Comparison of ENCODE assay signal across 16 cellular contexts in genomic region chr7:30149640-30150272, GRCh38. TPM values are rescaled to one million over a fixed set of nuclear protein-coding genes. Genes with fewer than 3 reads are reported as not detected.
DNase-seq lines count a peak whose midpoint lies in the region; ATAC-seq and TF ChIP-seq lines count a peak whose summit lies in the region.
"Had no signal": no experiment of that assay in that cellular context is flagged by ENCODE, and none has a peak within 500 bp of the region (broad histone marks: within the 10 kb centered on the region; RNA-seq: fewer than 3 reads in every experiment).

No MANE protein-coding gene starts in this region.

- H3K27ac Mint-ChIP-seq in stimulated activated naive CD8-positive, alpha-beta T cell treated with anti-CD3 and anti-CD28 coated beads, Interleukin-15, amount 100 ng/mL, for 72 hours, result peak overlapping the region in 1 of 2 donors; percentile 42
- H3K27ac Mint-ChIP-seq in activated naive CD8-positive, alpha-beta T cell treated with anti-CD3 and anti-CD28 coated beads for 36 hours, result no peak overlapping the region
- H3K27ac Mint-ChIP-seq: memory B cell had no signal

- no peak for DNase-seq in stimulated activated naive CD8-positive, alpha-beta T cell treated with anti-CD3 and anti-CD28 coated beads, Interleukin-15, amount 100 ng/mL, for 72 hours
- no peak for DNase-seq in stimulated activated naive CD8-positive, alpha-beta T cell treated with anti-CD3 and anti-CD28 coated beads, Interleukin-15, Interleukin-2, amounts not matched to agents 100 U/mL and 50 U/mL, for 24 hours
- DNase-seq in activated naive CD8-positive, alpha-beta T cell treated with anti-CD3 and anti-CD28 coated beads for 36 hours, result no peak
- DNase-seq in lower lobe of right lung, result no peak
- DNase-seq in HT-29 (ENCODE audit: low spot score), result no peak
- DNase-seq in uterus, result no peak
- DNase-seq in NK-92 treated with Interleukin-12 subunit alpha and Interleukin-12 subunit beta, amount 100 ng/mL, for 24 hours (lab: John Stamatoyannopoulos, UW), result no peak
- DNase-seq in NCI-H510A (lab: John Stamatoyannopoulos, UW), result no peak
- DNase-seq: DND-41; NCI-H1930; NCI-H446; SK-N-SH; stimulated activated CD4-positive, alpha-beta T cell treated with anti-CD3 and anti-CD28 coated beads, Interleukin-2, amount 100 ng/mL, for 48 hours had no signal

- no peaks in the 10 kb centered on the region for H3K4me1 Mint-ChIP-seq in stimulated activated naive CD8-positive, alpha-beta T cell treated with anti-CD3 and anti-CD28 coated beads, Interleukin-15, amount 100 ng/mL, for 72 hours
- H3K4me1 Mint-ChIP-seq in activated naive CD8-positive, alpha-beta T cell treated with anti-CD3 and anti-CD28 coated beads for 36 hours, result no peaks in the 10 kb centered on the region

- peak overlapping the region; percentile 73 for H3K27ac ChIP-seq in lower lobe of right lung
- no peak overlapping the region for H3K27ac ChIP-seq in uterus

- H3K27me3 ChIP-seq in lower lobe of right lung (ENCODE audit: low read depth), result no peaks in the 10 kb centered on the region
- no peaks in the 10 kb centered on the region for H3K27me3 ChIP-seq in uterus

- intact Hi-C loops in lower lobe of right lung (cut with DNase I), result no loop called here
- intact Hi-C loops in uterus (cut with DNase I; ENCODE audit: low total_unique reads), result no loop called here

- H3K4me3 Mint-ChIP-seq in stimulated activated naive CD8-positive, alpha-beta T cell treated with anti-CD3 and anti-CD28 coated beads, Interleukin-15, amount 100 ng/mL, for 72 hours, result no peak overlapping the region
- H3K4me3 Mint-ChIP-seq in activated naive CD8-positive, alpha-beta T cell treated with anti-CD3 and anti-CD28 coated beads for 36 hours, result peak overlapping the region; percentile 52

- TF ChIP-seq POLR2A in uterus (IDR thresholded peaks at IDR 0.05), result no peak

- H3K4me1 ChIP-seq in lower lobe of right lung (peaks cover 14% of the 10 kb centered on the region), uterus (no peaks in the 10 kb centered on the region)

- H3K9me3 Mint-ChIP-seq in stimulated activated naive CD8-positive, alpha-beta T cell treated with anti-CD3 and anti-CD28 coated beads, Interleukin-15, amount 100 ng/mL, for 72 hours, result no peaks in the 10 kb centered on the region
- H3K9me3 Mint-ChIP-seq in activated naive CD8-positive, alpha-beta T cell treated with anti-CD3 and anti-CD28 coated beads for 36 hours, result no peaks in the 10 kb centered on the region
- H3K9me3 Mint-ChIP-seq: memory B cell; naive thymus-derived CD8-positive, alpha-beta T cell had no signal

- H3K27me3 Mint-ChIP-seq in stimulated activated naive CD8-positive, alpha-beta T cell treated with anti-CD3 and anti-CD28 coated beads, Interleukin-15, amount 100 ng/mL, for 72 hours, result no peaks in the 10 kb centered on the region
- H3K27me3 Mint-ChIP-seq in activated naive CD8-positive, alpha-beta T cell treated with anti-CD3 and anti-CD28 coated beads for 36 hours, result no peaks in the 10 kb centered on the region
- H3K27me3 Mint-ChIP-seq: memory B cell; naive thymus-derived CD8-positive, alpha-beta T cell had no signal

- peak; percentile 4 for ATAC-seq in stimulated activated naive CD8-positive, alpha-beta T cell treated with anti-CD3 and anti-CD28 coated beads, Interleukin-15, amount 100 ng/mL, for 72 hours
- no peak for ATAC-seq in stimulated activated naive CD8-positive, alpha-beta T cell treated with anti-CD3 and anti-CD28 coated beads, Interleukin-15, Interleukin-2, amounts not matched to agents 100 U/mL and 50 U/mL, for 24 hours
- no peak for ATAC-seq in lower lobe of right lung
- ATAC-seq: HCT116 had no signal

- H3K9me3 ChIP-seq in lower lobe of right lung (no peaks in the 10 kb centered on the region), uterus (no peaks in the 10 kb centered on the region)
- H3K9me3 ChIP-seq: SK-N-SH had no signal

- peaks cover 29% of the 10 kb centered on the region for H3K36me3 ChIP-seq in lower lobe of right lung
- H3K36me3 ChIP-seq in uterus, result no peaks in the 10 kb centered on the region

- H3K4me3 ChIP-seq in lower lobe of right lung (no peak overlapping the region), uterus (no peak overlapping the region)

- H3K36me3 Mint-ChIP-seq in activated naive CD8-positive, alpha-beta T cell treated with anti-CD3 and anti-CD28 coated beads for 36 hours, result no peaks in the 10 kb centered on the region
- H3K36me3 Mint-ChIP-seq: naive thymus-derived CD8-positive, alpha-beta T cell had no signal

- TF ChIP-seq CTCF in lower lobe of right lung (IDR thresholded peaks at IDR 0.05) (no peak), uterus (IDR thresholded peaks at IDR 0.05) (no peak)

RNA-seq across cellular contexts. Expression of gene MTURN, which starts 15.0 kb away (rescaled TPM):
- 1 to 10 TPM; 2.2 to 2.3 TPM for total RNA-seq in activated naive CD8-positive, alpha-beta T cell treated with anti-CD3 and anti-CD28 coated beads for 36 hours
- total RNA-seq in lower lobe of right lung (39.4 TPM), uterus (10 to 100 TPM; 45.1 to 75.9 (median 53.1) TPM)
- 7.2 and 8.5 TPM in 2 replicates for total RNA-seq in HT-29 (2014; rRNA removed; shearing (Covaris generic))
